Comparison of ENCODE assay signal across 18 cellular contexts in genomic region chr14:91159182-91159581, GRCh38.
"Had no signal": no experiment of that assay in that cellular context is flagged by ENCODE, and none has a peak within 500 bp of the region (broad histone marks: within the 10 kb centered on the region; RNA-seq: fewer than 3 reads in every experiment).

No MANE protein-coding gene starts in this region.

- H3K27ac ChIP-seq: coronary artery, SJSA1, tibial nerve had no signal

- ATAC-seq: activated CD8-positive, alpha-beta T cell treated with anti-CD3 and anti-CD28 coated beads for 36 hours; activated T-cell treated with anti-CD3 and anti-CD28 coated beads, Interleukin-2, amount 50 U/mL, for 72 hours; left colon; sciatic nerve had no signal

- H3K4me3 ChIP-seq: coronary artery, SJSA1, spleen, tibial nerve had no signal

- DNase-seq: activated B cell treated with CpG ODN at 0.5 μM for 24 hours; activated CD4-positive, alpha-beta T cell treated with anti-CD3 and anti-CD28 coated beads for 48 hours; activated CD8-positive, alpha-beta T cell treated with anti-CD3 and anti-CD28 coated beads for 36 hours; activated gamma-delta T cell treated with Interleukin-2 at 50 U/mL for 16 hours; activated T-cell treated with anti-CD3 and anti-CD28 coated beads, Interleukin-2, amount 50 U/mL, for 72 hours; amniotic stem cell; effector CD4-positive, alpha-beta T cell; foreskin fibroblast; immature natural killer cell; left colon; occipital lobe; spleen; SW 1271 had no signal

- FAIRE-seq: TTC549 had no signal

- H3K27me3 ChIP-seq: SJSA1, spleen, tibial nerve had no signal

- H3K9me3 ChIP-seq: SJSA1, spleen, tibial nerve had no signal
